In genomic region chr12:11639463-11639862, GRCh38 we compare ENCODE assay signal across 26 cellular contexts. TPM values are rescaled to one million over a fixed set of nuclear protein-coding genes. Genes with fewer than 3 reads are reported as not detected.
DNase-seq lines count a peak whose midpoint lies in the region; ATAC-seq, FAIRE-seq and TF ChIP-seq lines count a peak whose summit lies in the region.
"Had no signal": no experiment of that assay in that cellular context is flagged by ENCODE, and none has a peak within 500 bp of the region (broad histone marks: within the 10 kb centered on the region; RNA-seq: fewer than 3 reads in every experiment).

No MANE protein-coding gene starts in this region.

- RAD21 ChIA-PET in GM12878 (lab: Charles Lee; ENCODE audit: unreplicated experiment), result no interaction called here

- H2AFZ ChIP-seq in GM12878 (ENCODE audit: control insufficient read depth, low read depth, low read length), result no peak overlapping the region

- no peak for TF ChIP-seq RAD21 in GM12878 (IDR thresholded peaks at IDR 0.05; ENCODE audit: insufficient read depth, low read depth, low read length)

- TF ChIP-seq CTCF in GM12878 (IDR thresholded peaks at IDR 0.05 in 2 of 3, conservative IDR thresholded peaks at IDR 0.05 in 1 of 3; ENCODE audit: control insufficient read depth in 2 of 3, extremely low read depth in 1 of 3, insufficient read depth in 1 of 3, low read depth in 3 of 3, low read length in 3 of 3), result no peak

- H3K9ac ChIP-seq in GM12878 (ENCODE audit: control insufficient read depth, insufficient read depth, low read length), result no peak overlapping the region
- H3K9ac ChIP-seq: BLaER1 had no signal

- H3K9me3 ChIP-seq in GM12878 (replicated peaks; ENCODE audit: control insufficient read depth, insufficient read depth, low read length), result no peaks in the 10 kb centered on the region; the same call in 1 of the 3 replicates
- H3K9me3 ChIP-seq: BE2C had no signal

- H3K4me1 Mint-ChIP-seq in stimulated activated naive B cell treated with anti-CD40 and anti-IgM and Interleukin-4, amounts not matched to agents 10 μg/mL and 1 μg/mL and 100 μg/mL, for 72 hours, result peaks cover 14 to 15% of the 10 kb centered on the region in 2 donors
- H3K4me1 Mint-ChIP-seq: CD14-positive monocyte; CD4-positive, CD25-positive, alpha-beta regulatory T cell; CD8-positive, alpha-beta memory T cell had no signal

- BruUV-seq in GM12878 (replicated peaks; lab: Mats Ljungman, UMichigan), result no TSS peak

- H3K4me2 ChIP-seq in GM12878 (ENCODE audit: control insufficient read depth, insufficient read depth), result no peak overlapping the region
- H3K4me2 ChIP-seq: BLaER1 had no signal

- no peaks in the 10 kb centered on the region for H4K20me1 ChIP-seq in GM12878 (ENCODE audit: control insufficient read depth, insufficient read depth)
- H4K20me1 ChIP-seq: BLaER1 had no signal

- peaks cover 10 to 21% of the 10 kb centered on the region in 2 donors for H3K9me3 Mint-ChIP-seq in stimulated activated naive B cell treated with anti-CD40 and anti-IgM and Interleukin-4, amounts not matched to agents 10 μg/mL and 1 μg/mL and 100 μg/mL, for 72 hours

- DNase-seq in GM12878 (ENCODE audit: low read depth, low spot score) (no peak), left colon (no peak), T1000 (lab: John Stamatoyannopoulos, UW) (no peak), GM03348 (ENCODE audit: low spot score) (no peak)
- no peak for DNase-seq in stimulated activated naive B cell treated with anti-CD40 and anti-IgM and Interleukin-4, amounts not matched to agents 10 μg/mL and 1 μg/mL and 100 μg/mL, for 72 hours
- no peak for DNase-seq in stimulated activated CD4-positive, alpha-beta T cell treated with anti-CD3 and anti-CD28 coated beads, Interleukin-4, amount 100 ng/mL, for 24 hours
- DNase-seq: 8988T; ACHN; BE2C; C1 segment of cervical spinal cord; CD4-positive, alpha-beta memory T cell; CD4-positive, CD25-positive, alpha-beta regulatory T cell; CD8-positive, alpha-beta memory T cell; COR-L47; DMS 273 treated with DMSO at 0.1 percent for 48 hours; DMS153; DMS53; DMS79; DND-41; EL; GDM1 had no signal

- WGBS in GM12878 (ENCODE audit: insufficient coverage, insufficient replicate concordance, low lambda C conversion rate, missing lambda C conversion rate), result 59% methylated on average over 5 of the region's 5 CpGs

- SMC1A ChIA-PET in GM12878 (lab: Charles Lee; ENCODE audit: uncharacterized antibody, unreplicated experiment), result interaction anchor here (1.0 kb wide), 1 partner anchor 17 kb away, joined by 3 read pairs; no protein-coding TSS in a partner anchor

- H3K36me3 Mint-ChIP-seq in stimulated activated naive B cell treated with anti-CD40 and anti-IgM and Interleukin-4, amounts not matched to agents 10 μg/mL and 1 μg/mL and 100 μg/mL, for 72 hours, result peaks cover 7 to 12% of the 10 kb centered on the region in 2 donors
- H3K36me3 Mint-ChIP-seq: CD14-positive monocyte; CD4-positive, alpha-beta memory T cell; CD4-positive, CD25-positive, alpha-beta regulatory T cell; CD8-positive, alpha-beta memory T cell had no signal

- no peaks in the 10 kb centered on the region for H3K27me3 Mint-ChIP-seq in stimulated activated naive B cell treated with anti-CD40 and anti-IgM and Interleukin-4, amounts not matched to agents 10 μg/mL and 1 μg/mL and 100 μg/mL, for 72 hours
- H3K27me3 Mint-ChIP-seq: CD4-positive, alpha-beta memory T cell; CD8-positive, alpha-beta memory T cell had no signal

- CTCF ChIA-PET in GM12878 (lab: Yijun Ruan, JAX), result interaction anchor here (1.4 to 1.8 kb wide), 2 partner anchors 10 to 17 kb away, joined by 6 read pairs; no protein-coding TSS in a partner anchor

- H3K27ac Mint-ChIP-seq in stimulated activated naive B cell treated with anti-CD40 and anti-IgM and Interleukin-4, amounts not matched to agents 10 μg/mL and 1 μg/mL and 100 μg/mL, for 72 hours, result peak overlapping the region; percentile 3
- H3K27ac Mint-ChIP-seq: CD14-positive monocyte; CD4-positive, alpha-beta memory T cell; CD4-positive, CD25-positive, alpha-beta regulatory T cell; CD8-positive, alpha-beta memory T cell had no signal

- H3K4me1 ChIP-seq in GM12878 (ENCODE audit: control insufficient read depth, insufficient read depth, low read length), result no peaks in the 10 kb centered on the region
- H3K4me1 ChIP-seq: BE2C, BLaER1 had no signal

- no peaks in the 10 kb centered on the region for H3K27me3 ChIP-seq in GM12878 (replicated peaks in 1 of 2; ENCODE audit: control insufficient read depth in 2 of 2, insufficient read depth in 2 of 2, low read length in 1 of 2)
- H3K27me3 ChIP-seq: BE2C, BLaER1 had no signal

- H3K79me2 ChIP-seq in GM12878 (ENCODE audit: control insufficient read depth, insufficient read depth, low read length), result no peaks in the 10 kb centered on the region

- FAIRE-seq in GM12878 (lab: Jason Lieb, UNC), result no peak
- FAIRE-seq: A204.1, GM12891, GM19239 had no signal

- ATAC-seq in GM12878 (no peak), left colon (peak; percentile 63)
- ATAC-seq in stimulated activated naive B cell treated with anti-CD40 and anti-IgM and Interleukin-4, amounts not matched to agents 10 μg/mL and 1 μg/mL and 100 μg/mL, for 72 hours (replicated peaks), result peak; percentile 44 to 51

- H3K4me3 Mint-ChIP-seq in stimulated activated naive B cell treated with anti-CD40 and anti-IgM and Interleukin-4, amounts not matched to agents 10 μg/mL and 1 μg/mL and 100 μg/mL, for 72 hours, result no peak overlapping the region
- H3K4me3 Mint-ChIP-seq: CD14-positive monocyte; CD4-positive, alpha-beta memory T cell; CD4-positive, CD25-positive, alpha-beta regulatory T cell; CD8-positive, alpha-beta memory T cell had no signal

- in situ Hi-C loops in GM12878 (cut with MboI), result no loop called here

- no peak for TF ChIP-seq EP300 in GM12878 (IDR thresholded peaks at IDR 0.05; ENCODE audit: borderline replicate concordance in 1 of 2, control insufficient read depth in 1 of 2, low read depth in 2 of 2, low read length in 2 of 2)

- intact Hi-C loops in GM12878 (cut with micrococcal nuclease; ENCODE audit: unreplicated experiment) (no loop called here), left colon (cut with DNase I, micrococcal nuclease) (no loop called here)

- no peak overlapping the region for H3K4me3 ChIP-seq in GM12878
- H3K4me3 ChIP-seq: BLaER1 had no signal

- no peaks in the 10 kb centered on the region for H3K36me3 ChIP-seq in GM12878 (ENCODE audit: control insufficient read depth in 2 of 2, insufficient read depth in 2 of 2, low read length in 1 of 2)
- H3K36me3 ChIP-seq: BE2C, BLaER1 had no signal

- POLR2A ChIA-PET in GM12878 (lab: Charles Lee), result no interaction called here

- H3K27ac ChIP-seq in GM12878 (ENCODE audit: control insufficient read depth, insufficient read depth), result no peak overlapping the region
- H3K27ac ChIP-seq: BLaER1 had no signal

- TF ChIP-seq POLR2A in GM12878 (IDR thresholded peaks at IDR 0.05; ENCODE audit: low read depth, low read length), result no peak

TF ChIP-seq in GM12878, 131 proteins besides CTCF, POLR2A, EP300 and RAD21:
- TF ChIP-seq SRF (IDR thresholded peaks at IDR 0.05; ENCODE audit: low read depth in 2 of 2, low read length in 2 of 2) (no peak), MEF2B (IDR thresholded peaks at IDR 0.05; ENCODE audit: partially characterized antibody, poor library complexity, severe bottlenecking) (peak; percentile 66), BRCA1 (IDR thresholded peaks at IDR 0.05; ENCODE audit: low read depth, low read length) (no peak), CHD4 (IDR thresholded peaks at IDR 0.05) (no peak)

RNA-seq across cellular contexts. Expression of gene ETV6, which starts 10.0 kb away (rescaled TPM):
- total RNA-seq in GM12878 (2013; cell fraction: nucleolus; rRNA removed), result 109 and 115 TPM in 2 replicates
- total RNA-seq in GM12878 (2014; rRNA removed) (24.0 and 24.9 TPM in 2 replicates), GM12878 (2014; rRNA removed; fragmentation: Illumina TruSeq; extraction: Trizol) (26.3 and 28.4 TPM in 2 replicates), GM12878 (2021) (69.7 and 74.8 TPM in 2 replicates), left colon (10 to 100 TPM; 54.6 to 64.3 TPM)
- polyA plus RNA-seq in GM12878 (2011; ENCODE audit: low read depth), result 18.0 TPM
- polyA plus RNA-seq in GM12878 (2011; rRNA removed) (27.2 and 29.7 TPM in 2 replicates), GM12878 (2014; fragmentation: Illumina TruSeq; extraction: Trizol) (32.6 and 34.6 TPM in 2 replicates), GM12878 (2014; fragmentation: Nextera tagmentation; extraction: Ambion mirVana) (10 to 100 TPM in 1 of 2 experiments, 1 to 10 TPM in 1; 6.6 to 10.4 TPM), GM12878 (2014; rRNA removed) (25.1 and 26.3 TPM in 2 replicates), GM12878 (2016; fragmentation: Nextera tagmentation; extraction: Ambion mirVana) (10 to 100 TPM in 1 of 2 experiments, 1 to 10 TPM in 1; 7.8 to 12.5 TPM)
- 21.0 and 26.5 TPM in 2 replicates for polyA plus RNA-seq in GM12878 (2011; cell fraction: cytosol; rRNA removed)
- polyA plus RNA-seq in GM12878 (2011; cell fraction: nucleus; rRNA removed), result 53.6 and 57.2 TPM in 2 replicates
- polyA plus RNA-seq in GM12878 (2012), result 22.0 and 25.1 TPM in 2 replicates
- polyA minus RNA-seq in GM12878 (2011; rRNA and poly(A)+ RNA removed), result 52.2 and 65.0 TPM in 2 replicates
- polyA minus RNA-seq in GM12878 (2011; cell fraction: cytosol; rRNA and poly(A)+ RNA removed), result 23.9 and 25.7 TPM in 2 replicates
- polyA minus RNA-seq in GM12878 (2011; cell fraction: nucleus; rRNA and poly(A)+ RNA removed), result 74.2 and 133 TPM in 2 replicates
